ENCODE assay signal across 35 cellular contexts in the genomic region with DNA sequence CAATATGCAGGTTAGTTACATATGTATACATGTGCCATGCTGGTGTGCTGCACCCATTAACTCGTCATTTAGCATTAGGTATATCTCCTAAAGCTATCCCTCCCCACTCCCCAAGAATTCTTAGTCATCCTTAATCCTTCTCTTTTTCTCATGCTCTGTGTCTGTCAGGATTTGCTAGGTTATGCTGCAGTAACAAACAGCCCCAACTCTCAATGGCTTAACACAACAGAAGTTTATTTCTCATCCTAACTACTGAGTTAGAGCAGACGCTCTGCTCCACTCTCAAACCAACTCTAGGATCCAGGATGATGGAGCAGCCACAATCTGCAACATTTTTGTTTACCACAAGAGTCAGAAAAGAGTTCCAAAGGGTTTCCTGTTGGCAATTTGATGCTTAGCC.
"Had no signal": no experiment of that assay in that cellular context is flagged by ENCODE, and none has a peak within 500 bp of the region (broad histone marks: within the 10 kb centered on the region; RNA-seq: fewer than 3 reads in every experiment).

No MANE protein-coding gene starts in this region.

- FAIRE-seq: astrocyte, TTC549 had no signal

- H3K9me3 ChIP-seq: adrenal gland, body of pancreas had no signal

- H3K27ac ChIP-seq: adrenal gland, body of pancreas, brain microvascular endothelial cell, breast epithelium, VCaP had no signal

- H3K36me3 ChIP-seq: adrenal gland, brain microvascular endothelial cell, breast epithelium had no signal

- DNase-seq: activated B cell treated with CpG ODN at 0.5 μM for 24 hours; activated CD4-positive, alpha-beta memory T cell treated with anti-CD3 and anti-CD28 coated beads for 36 hours; activated CD4-positive, alpha-beta T cell treated with anti-CD3 and anti-CD28 coated beads for 4 hours; activated CD4-positive, alpha-beta T cell treated with anti-CD3 and anti-CD28 coated beads, Interleukin-2, amount 50 U/mL, for 1 hour; activated CD4-positive, alpha-beta T cell treated with anti-CD3 and anti-CD28 coated beads, Interleukin-2, amount 50 U/mL, for 4 hours; activated CD4-positive, CD25-positive, alpha-beta regulatory T cell treated with anti-CD3 and anti-CD28 coated beads, Interleukin-2, amount 50 U/mL, for 72 hours; activated CD8-positive, alpha-beta memory T cell treated with anti-CD3 and anti-CD28 coated beads, Interleukin-2, amount 50 U/mL, for 4 hours; activated CD8-positive, alpha-beta T cell treated with anti-CD3 and anti-CD28 coated beads for 36 hours; activated effector memory CD4-positive, alpha-beta T cell treated with anti-CD3 and anti-CD28 coated beads, Interleukin-2, amount 50 U/mL, for 16 hours; activated gamma-delta T cell treated with Interleukin-2 at 50 U/mL for 16 hours; activated naive CD4-positive, alpha-beta T cell; activated naive CD4-positive, alpha-beta T cell treated with anti-CD3 and anti-CD28 coated beads for 36 hours; activated naive CD4-positive, alpha-beta T cell treated with anti-CD3 and anti-CD28 coated beads, Interleukin-2, amount 50 U/mL, for 16 hours; activated naive CD8-positive, alpha-beta T cell treated with anti-CD3 and anti-CD28 coated beads for 36 hours; activated T-cell treated with anti-CD3 and anti-CD28 coated beads for 4 hours; activated T-cell treated with anti-CD3 and anti-CD28 coated beads, Interleukin-2, amount 50 U/mL, for 1 hour; activated T-cell treated with anti-CD3 and anti-CD28 coated beads, Interleukin-2, amount 50 U/mL, for 4 hours; adrenal gland; amniotic stem cell; aorta; body of pancreas; brain microvascular endothelial cell; central memory CD4-positive, alpha-beta T cell; T-helper 1 cell; T-helper 2 cell; T-helper 9 cell had no signal

- H3K4me3 Mint-ChIP-seq: activated B cell treated with CpG ODN at 0.5 μM for 24 hours; activated CD4-positive, alpha-beta memory T cell treated with anti-CD3 and anti-CD28 coated beads for 36 hours; activated CD8-positive, alpha-beta T cell treated with anti-CD3 and anti-CD28 coated beads for 36 hours; activated naive CD4-positive, alpha-beta T cell treated with anti-CD3 and anti-CD28 coated beads for 36 hours; activated naive CD8-positive, alpha-beta T cell treated with anti-CD3 and anti-CD28 coated beads for 36 hours; activated T-cell treated with anti-CD3 and anti-CD28 coated beads, Interleukin-2, amount 50 U/mL, for 4 hours; activated T-helper 1 cell treated with anti-CD3 and anti-CD28 coated beads, Interleukin-12 subunit alpha, Interleukin-12 subunit beta, Interleukin-2, Interleukin-4 antibody, amounts not matched to agents 30 ng/mL and 10 ng/mL and 1 ng/mL, durations not matched to agents 14 hours and 24 hours and 36 hours; activated T-helper 17 cell treated with anti-CD3 and anti-CD28 coated beads, Interleukin-2, amount 50 U/mL, for 72 hours; T-helper 1 cell treated with Interleukin-12 subunit alpha and Interleukin-12 subunit beta and Interleukin-4 antibody, amounts not matched to agents 30 μg/mL and 1 μg/mL, for 36 hours; T-helper 2 cell treated with Interferon-gamma antibody and Interleukin-4, amounts not matched to agents 5 μg/mL and 100 μg/mL, for 36 hours had no signal

- H3K4me1 ChIP-seq: body of pancreas, breast epithelium had no signal

- H3K4me3 ChIP-seq: adrenal gland, body of pancreas, breast epithelium had no signal

- H3K27me3 ChIP-seq: adrenal gland, body of pancreas, brain microvascular endothelial cell, breast epithelium had no signal

- H3K4me1 Mint-ChIP-seq: activated B cell treated with CpG ODN at 0.5 μM for 24 hours; activated naive CD8-positive, alpha-beta T cell treated with anti-CD3 and anti-CD28 coated beads for 36 hours; activated T-helper 17 cell treated with anti-CD3 and anti-CD28 coated beads, Interleukin-2, amount 50 U/mL, for 72 hours had no signal

- H3K9me3 Mint-ChIP-seq: activated CD8-positive, alpha-beta T cell treated with anti-CD3 and anti-CD28 coated beads for 36 hours; activated naive CD8-positive, alpha-beta T cell treated with anti-CD3 and anti-CD28 coated beads for 36 hours; T-helper 2 cell treated with Interferon-gamma antibody and Interleukin-4, amounts not matched to agents 5 μg/mL and 100 μg/mL, for 36 hours had no signal

- H3K27ac Mint-ChIP-seq: activated B cell treated with CpG ODN at 0.5 μM for 24 hours; activated CD4-positive, alpha-beta memory T cell treated with anti-CD3 and anti-CD28 coated beads for 36 hours; activated CD8-positive, alpha-beta T cell treated with anti-CD3 and anti-CD28 coated beads for 36 hours; activated naive CD4-positive, alpha-beta T cell treated with anti-CD3 and anti-CD28 coated beads for 36 hours; activated naive CD4-positive, alpha-beta T cell treated with anti-CD3 and anti-CD28 coated beads, Interleukin-2, amount 50 U/mL, for 72 hours; activated naive CD8-positive, alpha-beta T cell treated with anti-CD3 and anti-CD28 coated beads for 36 hours; activated T-helper 1 cell treated with anti-CD3 and anti-CD28 coated beads, Interleukin-12 subunit alpha, Interleukin-12 subunit beta, Interleukin-2, Interleukin-4 antibody, amounts not matched to agents 30 ng/mL and 10 ng/mL and 1 ng/mL, durations not matched to agents 14 hours and 24 hours and 36 hours; activated T-helper 17 cell treated with anti-CD3 and anti-CD28 coated beads, Interleukin-2, amount 50 U/mL, for 72 hours; T-helper 1 cell treated with Interleukin-12 subunit alpha and Interleukin-12 subunit beta and Interleukin-4 antibody, amounts not matched to agents 30 μg/mL and 1 μg/mL, for 36 hours; T-helper 2 cell treated with Interferon-gamma antibody and Interleukin-4, amounts not matched to agents 5 μg/mL and 100 μg/mL, for 36 hours had no signal

- ATAC-seq: activated CD8-positive, alpha-beta T cell treated with anti-CD3 and anti-CD28 coated beads for 36 hours; activated naive CD4-positive, alpha-beta T cell treated with anti-CD3 and anti-CD28 coated beads, Interleukin-2, amount 50 U/mL, for 72 hours; activated T-cell treated with anti-CD3 and anti-CD28 coated beads, Interleukin-2, amount 50 U/mL, for 4 hours; activated T-helper 17 cell treated with anti-CD3 and anti-CD28 coated beads, Interleukin-2, amount 50 U/mL, for 72 hours; body of pancreas had no signal

- H3K27me3 Mint-ChIP-seq: activated naive CD8-positive, alpha-beta T cell treated with anti-CD3 and anti-CD28 coated beads for 36 hours had no signal

- H3K36me3 Mint-ChIP-seq: activated CD4-positive, alpha-beta memory T cell treated with anti-CD3 and anti-CD28 coated beads for 36 hours had no signal
